8 cellular contexts compared by ENCODE assay signal in the genomic region with DNA sequence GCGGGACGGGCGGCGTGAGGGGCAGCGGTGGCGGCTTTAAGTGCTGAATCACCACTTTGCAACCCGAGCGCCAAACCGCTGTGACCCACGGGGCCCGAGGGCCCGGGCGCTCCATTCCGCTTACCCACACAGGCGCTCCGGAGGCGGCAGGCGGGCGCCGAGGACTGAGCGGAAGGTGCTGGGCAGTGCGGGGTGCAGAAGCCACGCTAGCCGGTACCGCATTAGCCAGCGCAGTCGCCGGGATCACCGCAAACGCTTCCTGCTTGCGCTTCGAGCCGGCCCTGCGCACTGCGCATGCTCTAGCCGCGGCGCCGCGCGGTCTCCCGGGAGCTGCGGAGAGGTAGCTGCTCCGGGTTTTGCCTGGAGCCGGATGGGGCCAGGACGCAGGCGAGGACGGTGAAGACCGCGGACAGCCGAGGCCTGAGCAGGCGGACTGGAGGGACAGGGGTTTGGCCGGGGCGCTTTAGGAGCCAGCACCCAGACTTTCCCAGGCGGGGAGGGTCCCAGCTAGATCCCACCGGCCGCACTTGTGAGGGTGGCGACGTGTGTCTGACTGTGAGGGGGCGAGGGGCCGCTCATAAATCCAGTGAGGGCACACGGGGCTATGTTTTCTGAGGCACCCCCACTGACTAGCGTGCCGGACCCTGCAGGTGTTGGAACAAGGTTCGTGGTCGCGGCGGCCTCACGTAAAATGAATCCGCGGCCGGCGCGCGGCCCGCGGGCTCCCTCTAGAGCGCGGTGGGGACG. TPM values are rescaled to one million over a fixed set of nuclear protein-coding genes. Genes with fewer than 3 reads are reported as not detected.
DNase-seq lines count a peak whose midpoint lies in the region; ATAC-seq and TF ChIP-seq lines count a peak whose summit lies in the region.

A gene (minus strand): TSS at position 296 of the 747 bp plus-strand sequence. CDS start 74 bp downstream, at position 222.

- H3K9me3 Mint-ChIP-seq in activated CD4-positive, alpha-beta memory T cell treated with anti-CD3 and anti-CD28 coated beads, Interleukin-2, amount 10 ng/mL, durations not matched to agents 7 days and 5 days: no peaks in the 10 kb centered on the region

- peak within 1 kb of the TSS; percentile 79 to 96 (median 92) for H3K27ac ChIP-seq in BLaER1 treated with 17β-estradiol and CSF1 and Interleukin-3, amounts not matched to agents 10 nM and 100 nM
- peak within 1 kb of the TSS; percentile 94 to 97 for H3K27ac ChIP-seq in lung (ENCODE audit: low read depth in 1 of 2, low read length in 1 of 2)

- peaks cover 33 to 50% (median 42%) of the 10 kb centered on the region in 10 experiments for H3K4me1 ChIP-seq in BLaER1 treated with 17β-estradiol and CSF1 and Interleukin-3, amounts not matched to agents 10 nM and 100 nM
- peaks cover 3 to 7% of the 10 kb centered on the region in 2 donors for H3K4me1 ChIP-seq in lung (ENCODE audit: control insufficient read depth in 2 of 2, insufficient read depth in 2 of 2, low read length in 2 of 2)

- CTCF ChIA-PET in activated CD4-positive, alpha-beta memory T cell treated with anti-CD3 and anti-CD28 coated beads, Interleukin-2, amount 10 ng/mL, durations not matched to agents 7 days and 5 days (lab: Charles Lee): interaction anchor here (0.7 to 5.2 kb wide), 23 partner anchors 9 to 363 kb away, joined by 3 to 102 read pairs (median 4); a partner anchor contains a TSS

- peak within 1 kb of the TSS; percentile 85 to 96 (median 94) for H3K9ac ChIP-seq in BLaER1 treated with 17β-estradiol and CSF1 and Interleukin-3, amounts not matched to agents 10 nM and 100 nM

- WGBS in lung, 2 donors: 0 to 1% methylated on average over 80 of the region's 80 CpGs

- peaks cover 9 to 14% (median 10%) of the 10 kb centered on the region in 11 experiments; a peak in 18 of 22 replicates for H3K36me3 ChIP-seq in BLaER1 treated with 17β-estradiol and CSF1 and Interleukin-3, amounts not matched to agents 10 nM and 100 nM
- H3K36me3 ChIP-seq in lung (ENCODE audit: control insufficient read depth in 2 of 2, insufficient read depth in 2 of 2, low read length in 2 of 2): no peaks in the 10 kb centered on the region

- peak within 1 kb of the TSS; percentile 80 to 95 (median 86) for H3K4me3 ChIP-seq in BLaER1 treated with 17β-estradiol and CSF1 and Interleukin-3, amounts not matched to agents 10 nM and 100 nM
- peak within 1 kb of the TSS; percentile 81 for H3K4me3 ChIP-seq in lung

- peaks cover 35% of the 10 kb centered on the region for H3K4me1 Mint-ChIP-seq in activated CD4-positive, alpha-beta memory T cell treated with anti-CD3 and anti-CD28 coated beads, Interleukin-2, amount 10 ng/mL, durations not matched to agents 7 days and 5 days

- ATAC-seq in GM19035 (IDR thresholded peaks at IDR 0.05; ENCODE audit: unreplicated experiment): peak; percentile 68
- ATAC-seq in HG03354 (IDR thresholded peaks at IDR 0.05; ENCODE audit: poor library complexity, severe bottlenecking, unreplicated experiment): peak; percentile 74
- ATAC-seq in lung (ENCODE audit: insufficient read depth, low FRiP score): peak; percentile 89

- TF ChIP-seq CTCF in lung (IDR thresholded peaks at IDR 0.05; ENCODE audit: control extremely low read depth, extremely low read depth): peak; percentile 74

- peak within 1 kb of the TSS; percentile 79 for H3K27ac Mint-ChIP-seq in activated CD4-positive, alpha-beta memory T cell treated with anti-CD3 and anti-CD28 coated beads, Interleukin-2, amount 10 ng/mL, durations not matched to agents 7 days and 5 days

- H4K20me1 ChIP-seq in BLaER1 treated with 17β-estradiol and CSF1 and Interleukin-3, amounts not matched to agents 10 nM and 100 nM: peaks cover 18 to 44% (median 38%) of the 10 kb centered on the region in 11 experiments; a peak in 21 of 22 replicates

- H3K9me3 ChIP-seq in BLaER1 treated with 17β-estradiol and CSF1 and Interleukin-3, amounts not matched to agents 10 nM and 100 nM (replicated peaks in 1 of 11): no peaks in the 10 kb centered on the region
- no peaks in the 10 kb centered on the region for H3K9me3 ChIP-seq in lung (ENCODE audit: control insufficient read depth in 2 of 2, insufficient read depth in 1 of 2, low read length in 1 of 2)

- peak within 1 kb of the TSS; percentile 87 to 97 (median 94) for H3K4me2 ChIP-seq in BLaER1 treated with 17β-estradiol and CSF1 and Interleukin-3, amounts not matched to agents 10 nM and 100 nM

- peak within 1 kb of the TSS; percentile 83 for H3K4me3 Mint-ChIP-seq in activated CD4-positive, alpha-beta memory T cell treated with anti-CD3 and anti-CD28 coated beads, Interleukin-2, amount 10 ng/mL, durations not matched to agents 7 days and 5 days

- no peaks in the 10 kb centered on the region for H3K27me3 ChIP-seq in BLaER1 treated with 17β-estradiol and CSF1 and Interleukin-3, amounts not matched to agents 10 nM and 100 nM
- H3K27me3 ChIP-seq in lung (ENCODE audit: control insufficient read depth, insufficient read depth): no peaks in the 10 kb centered on the region

- POLR2A ChIA-PET in activated CD4-positive, alpha-beta memory T cell treated with anti-CD3 and anti-CD28 coated beads, Interleukin-2, amount 10 ng/mL, durations not matched to agents 7 days and 5 days (lab: Charles Lee): interaction anchor here (0.6 to 6.4 kb wide), 18 partner anchors 9 to 363 kb away, joined by 3 to 89 read pairs (median 4); a partner anchor contains a TSS

- DNase-seq in NCI-H748 (lab: John Stamatoyannopoulos, UW; ENCODE audit: unreplicated experiment) (peak; percentile 86), ecto neural progenitor cell (ENCODE audit: low spot score) (peak; percentile 96), lung (ENCODE audit: low spot score) (peak; percentile 88)
- peak; percentile 86 for DNase-seq in activated CD4-positive, alpha-beta memory T cell treated with anti-CD3 and anti-CD28 coated beads, Interleukin-2, amount 10 ng/mL, durations not matched to agents 7 days and 5 days
- DNase-seq in stimulated activated CD4-positive, alpha-beta T cell treated with anti-CD3 and anti-CD28 coated beads, TNF-alpha, amount 100 ng/mL, for 4 hours (ENCODE audit: low read depth in 3 of 3): peak; percentile 59 to 68 (median 62)

- H3K27me3 Mint-ChIP-seq in activated CD4-positive, alpha-beta memory T cell treated with anti-CD3 and anti-CD28 coated beads, Interleukin-2, amount 10 ng/mL, durations not matched to agents 7 days and 5 days: no peaks in the 10 kb centered on the region

- H3K36me3 Mint-ChIP-seq in activated CD4-positive, alpha-beta memory T cell treated with anti-CD3 and anti-CD28 coated beads, Interleukin-2, amount 10 ng/mL, durations not matched to agents 7 days and 5 days (ENCODE audit: low read depth): peaks cover 7% of the 10 kb centered on the region

RNA-seq across cellular contexts. Expression of the gene that starts here (rescaled TPM):
- total RNA-seq in activated CD4-positive, alpha-beta memory T cell treated with anti-CD3 and anti-CD28 coated beads, Interleukin-2, amount 10 ng/mL, durations not matched to agents 7 days and 5 days: 10 to 100 TPM; 24.6 to 27.9 TPM
- 10 to 100 TPM; 31.6 to 39.2 TPM for total RNA-seq in lung
- 10 to 100 TPM in 1 of 2 donors, 1 to 10 TPM in 1; 9.1 to 10.4 TPM for polyA plus RNA-seq in lung

Comparison
In these comparisons a context has a peak if more than half of its experiments do, and no peak if none do; other contexts are left out.
1. Peak in every context shown above with its lines: DNase-seq, ATAC-seq, H3K4me3 ChIP-seq and H3K27ac ChIP-seq.